ENCODE assay signal across 9 cellular contexts in genomic region chr1:51768971-51769601, GRCh38.
DNase-seq lines count a peak whose midpoint lies in the region; ATAC-seq, FAIRE-seq and TF ChIP-seq lines count a peak whose summit lies in the region.
"Had no signal": no experiment of that assay in that cellular context is flagged by ENCODE, and none has a peak within 500 bp of the region (broad histone marks: within the 10 kb centered on the region; RNA-seq: fewer than 3 reads in every experiment).

No MANE protein-coding gene starts in this region.

- no peak overlapping the region for H3K4me3 ChIP-seq in CD4-positive, CD25-positive, alpha-beta regulatory T cell (ENCODE audit: low read depth, low read length)
- no peak overlapping the region for H3K4me3 ChIP-seq in WI38 (ENCODE audit: low read depth, low read length)
- H3K4me3 ChIP-seq in pancreas: no peak overlapping the region
- H3K4me3 ChIP-seq: SJSA1 had no signal

- peaks cover 4 to 10% (median 7%) of the 10 kb centered on the region in 4 donors for H3K4me1 Mint-ChIP-seq in CD4-positive, CD25-positive, alpha-beta regulatory T cell

- TF ChIP-seq CTCF in GM13977 (IDR thresholded peaks at IDR 0.05; ENCODE audit: extremely low read depth, insufficient read depth, missing control alignments): peak; percentile 53
- TF ChIP-seq CTCF in WI38 (IDR thresholded peaks at IDR 0.05; ENCODE audit: low read depth, low read length): peak; percentile 75
- TF ChIP-seq CTCF in pancreas (IDR thresholded peaks at IDR 0.05): peak; percentile 35 to 73 (median 66)

- no peak overlapping the region for H3K4me3 Mint-ChIP-seq in CD4-positive, CD25-positive, alpha-beta regulatory T cell

- H3K27ac ChIP-seq in CD4-positive, CD25-positive, alpha-beta regulatory T cell (ENCODE audit: insufficient read depth, low read length, poor library complexity, severe bottlenecking): no peak overlapping the region
- no peak overlapping the region for H3K27ac ChIP-seq in pancreas
- H3K27ac ChIP-seq: SJSA1 had no signal

- ATAC-seq in CD4-positive, CD25-positive, alpha-beta regulatory T cell (ENCODE audit: low read depth in 2 of 2): peak in 1 of 2 donors; percentile 60
- ATAC-seq in pancreas (peak; percentile 75 to 94 (median 90)), GM19023 (IDR thresholded peaks at IDR 0.05; ENCODE audit: unreplicated experiment) (no peak)

- peak overlapping the region in 1 of 3 donors; percentile 7 for H3K27ac Mint-ChIP-seq in CD4-positive, CD25-positive, alpha-beta regulatory T cell

- no peaks in the 10 kb centered on the region for H3K9me3 Mint-ChIP-seq in CD4-positive, CD25-positive, alpha-beta regulatory T cell

- peaks cover 42% of the 10 kb centered on the region for H3K36me3 Mint-ChIP-seq in CD4-positive, CD25-positive, alpha-beta regulatory T cell

- H3K4me1 ChIP-seq in CD4-positive, CD25-positive, alpha-beta regulatory T cell (ENCODE audit: control insufficient read depth, insufficient read depth, low read length, poor library complexity, severe bottlenecking): no peaks in the 10 kb centered on the region
- peaks cover 0 to 1% (median 0%) of the 10 kb centered on the region in 3 donors for H3K4me1 ChIP-seq in pancreas
- H3K4me1 ChIP-seq: SJSA1 had no signal

- intact Hi-C loops in pancreas (cut with DNase I): loop anchor here in 2 of 3 donors (10.0 kb wide), 1 partner anchor 144 kb away; no protein-coding TSS in a partner anchor

- 44 to 51% methylated on average over 6 of the region's 6 CpGs for WGBS in pancreas, 2 donors

- no peaks in the 10 kb centered on the region for H3K27me3 Mint-ChIP-seq in CD4-positive, CD25-positive, alpha-beta regulatory T cell

- H3K36me3 ChIP-seq in CD4-positive, CD25-positive, alpha-beta regulatory T cell (ENCODE audit: control insufficient read depth, insufficient read depth, low read length): peaks cover 57% of the 10 kb centered on the region
- peaks cover 0 to 34% (median 12%) of the 10 kb centered on the region in 3 donors for H3K36me3 ChIP-seq in pancreas

- no peaks in the 10 kb centered on the region for H3K9me3 ChIP-seq in CD4-positive, CD25-positive, alpha-beta regulatory T cell (ENCODE audit: control insufficient read depth in 2 of 2, low read length in 2 of 2)
- H3K9me3 ChIP-seq in pancreas: no peaks in the 10 kb centered on the region
- H3K9me3 ChIP-seq: SJSA1 had no signal

- peak in 2 of 3 donors; percentile 41 to 70 for DNase-seq in CD4-positive, CD25-positive, alpha-beta regulatory T cell
- DNase-seq in GM13977 (ENCODE audit: low spot score) (peak; percentile 45), NCI-H146 treated with DMSO at 0.1 percent for 48 hours (lab: John Stamatoyannopoulos, UW; ENCODE audit: unreplicated experiment) (peak; percentile 32), foreskin melanocyte (peak; percentile 50), pancreas (peak in 1 of 6 donors; percentile 35)
- DNase-seq in activated CD8-positive, alpha-beta memory T cell treated with anti-CD3 and anti-CD28 coated beads for 24 hours: no peak

- in situ Hi-C loops in GM13977 (cut with MboI; ENCODE audit: low pct_unique_long_range_greater_than_20kb, low sequenced_read_pairs, unreplicated experiment): no loop called here

- peak; percentile 89 for FAIRE-seq in pancreas (lab: Jason Lieb, UNC)

- no peaks in the 10 kb centered on the region for H3K27me3 ChIP-seq in CD4-positive, CD25-positive, alpha-beta regulatory T cell (ENCODE audit: control insufficient read depth, insufficient read depth, low read length)
- no peaks in the 10 kb centered on the region for H3K27me3 ChIP-seq in pancreas
- H3K27me3 ChIP-seq: SJSA1 had no signal
